Comparison of ENCODE assay signal across 9 cellular contexts in genomic region chr7:107889992-107890391, GRCh38. TPM values are rescaled to one million over a fixed set of nuclear protein-coding genes. Genes with fewer than 3 reads are reported as not detected.
A peak's percentile ranks its signal among the peaks of the same experiment; 100 is the strongest.
DNase-seq lines count a peak whose midpoint lies in the region; ATAC-seq and TF ChIP-seq lines count a peak whose summit lies in the region.
"Had no signal": no experiment of that assay in that cellular context is flagged by ENCODE, and none has a peak within 500 bp of the region (broad histone marks: within the 10 kb centered on the region; RNA-seq: fewer than 3 reads in every experiment).

No MANE protein-coding gene starts in this region.

- DNase-seq in right atrium auricular region (ENCODE audit: low spot score) (no peak), left cardiac atrium (no peak), aorta (no peak), cerebellar cortex (ENCODE audit: low spot score) (no peak), cortex of kidney (lab: John Stamatoyannopoulos, UW) (no peak), mesenteric fat pad (ENCODE audit: low spot score) (no peak)
- no peak for DNase-seq in activated naive CD4-positive, alpha-beta T cell treated with anti-CD3 and anti-CD28 coated beads, Interleukin-2, amount 50 U/mL, for 72 hours (ENCODE audit: low spot score in 2 of 2)
- DNase-seq in natural killer cell treated with Interleukin-12 subunit alpha and Interleukin-12 subunit beta and Interleukin-15 and Interleukin-18, amount 100 ng/mL, for 72 hours (ENCODE audit: low spot score) = no peak
- DNase-seq: COR-L47 had no signal

- peaks cover 4 to 7% of the 10 kb centered on the region in 2 donors for H3K27me3 Mint-ChIP-seq in natural killer cell treated with Interleukin-12 subunit alpha and Interleukin-12 subunit beta and Interleukin-15 and Interleukin-18, amount 100 ng/mL, for 72 hours

- peaks cover 13 to 19% of the 10 kb centered on the region in 2 donors for H3K36me3 Mint-ChIP-seq in activated naive CD4-positive, alpha-beta T cell treated with anti-CD3 and anti-CD28 coated beads, Interleukin-2, amount 50 U/mL, for 72 hours
- peaks cover 12% of the 10 kb centered on the region for H3K36me3 Mint-ChIP-seq in natural killer cell treated with Interleukin-12 subunit alpha and Interleukin-12 subunit beta and Interleukin-15 and Interleukin-18, amount 100 ng/mL, for 72 hours

- H3K4me3 ChIP-seq in right atrium auricular region (peak overlapping the region in 1 of 2 donors; percentile 80), aorta (ENCODE audit: low read length in 2 of 2) (peak overlapping the region; percentile 51 to 80)

- no peaks in the 10 kb centered on the region for H3K9me3 Mint-ChIP-seq in activated naive CD4-positive, alpha-beta T cell treated with anti-CD3 and anti-CD28 coated beads, Interleukin-2, amount 50 U/mL, for 72 hours
- H3K9me3 Mint-ChIP-seq in natural killer cell treated with Interleukin-12 subunit alpha and Interleukin-12 subunit beta and Interleukin-15 and Interleukin-18, amount 100 ng/mL, for 72 hours = no peaks in the 10 kb centered on the region

- H3K4me1 Mint-ChIP-seq in natural killer cell treated with Interleukin-12 subunit alpha and Interleukin-12 subunit beta and Interleukin-15 and Interleukin-18, amount 100 ng/mL, for 72 hours (ENCODE audit: low read depth in 2 of 2) = peaks cover 26 to 33% of the 10 kb centered on the region in 2 donors

- peak overlapping the region; percentile 100 for H3K4me3 Mint-ChIP-seq in natural killer cell treated with Interleukin-12 subunit alpha and Interleukin-12 subunit beta and Interleukin-15 and Interleukin-18, amount 100 ng/mL, for 72 hours

- intact Hi-C loops in left cardiac atrium (cut with DNase I) = no loop called here
- intact Hi-C loops in aorta (cut with DNase I) = loop anchor here in 1 of 2 donors (5.0 kb wide), 1 partner anchor 112 kb away; the partner anchor contains the start of gene LAMB1

- no peaks in the 10 kb centered on the region for H3K27me3 ChIP-seq in right atrium auricular region
- H3K27me3 ChIP-seq in aorta (ENCODE audit: control insufficient read depth in 1 of 2, insufficient read depth in 2 of 2, low read length in 1 of 2) = no peaks in the 10 kb centered on the region

- no peaks in the 10 kb centered on the region for H3K9me3 ChIP-seq in right atrium auricular region
- no peaks in the 10 kb centered on the region for H3K9me3 ChIP-seq in aorta (ENCODE audit: control insufficient read depth, low read length)

- 65 to 72% methylated on average over 3 of the region's 3 CpGs for WGBS in aorta, 2 donors

- H3K27ac ChIP-seq in right atrium auricular region (peak overlapping the region; percentile 92 to 99), aorta (ENCODE audit: low read depth in 1 of 2, low read length in 2 of 2) (peak overlapping the region in 1 of 2 donors; percentile 11)

- TF ChIP-seq CTCF in right atrium auricular region (IDR thresholded peaks at IDR 0.05) = no peak

- peak overlapping the region; percentile 95 to 99 for H3K27ac Mint-ChIP-seq in activated naive CD4-positive, alpha-beta T cell treated with anti-CD3 and anti-CD28 coated beads, Interleukin-2, amount 50 U/mL, for 72 hours
- peak overlapping the region; percentile 93 to 99 for H3K27ac Mint-ChIP-seq in natural killer cell treated with Interleukin-12 subunit alpha and Interleukin-12 subunit beta and Interleukin-15 and Interleukin-18, amount 100 ng/mL, for 72 hours

- ATAC-seq in left cardiac atrium (no peak), aorta (ENCODE audit: low FRiP score) (no peak)
- ATAC-seq in activated naive CD4-positive, alpha-beta T cell treated with anti-CD3 and anti-CD28 coated beads, Interleukin-2, amount 50 U/mL, for 72 hours = no peak
- no peak for ATAC-seq in natural killer cell treated with Interleukin-12 subunit alpha and Interleukin-12 subunit beta and Interleukin-15 and Interleukin-18, amount 100 ng/mL, for 72 hours

- H3K4me1 ChIP-seq in right atrium auricular region = peaks cover 0 to 30% of the 10 kb centered on the region in 2 donors
- H3K4me1 ChIP-seq in aorta (ENCODE audit: control insufficient read depth in 1 of 2, insufficient read depth in 2 of 2, low read length in 2 of 2) = peaks cover 0 to 3% of the 10 kb centered on the region in 2 donors

- H3K36me3 ChIP-seq in right atrium auricular region (no peaks in the 10 kb centered on the region), aorta (ENCODE audit: control insufficient read depth in 1 of 2, insufficient read depth in 2 of 2, low read length in 1 of 2) (no peaks in the 10 kb centered on the region)

RNA-seq across cellular contexts. Expression of gene DLD, which starts 1.0 kb away (rescaled TPM):
- total RNA-seq in right atrium auricular region (100 to 1,000 TPM in 1 of 2 donors, 10 to 100 TPM in 1; 52.9 to 153 TPM), left cardiac atrium (100 to 1,000 TPM; 159 to 179 TPM), aorta (10 to 100 TPM; 53.5 to 54.0 TPM), mesenteric fat pad (107 TPM)
- total RNA-seq in activated naive CD4-positive, alpha-beta T cell treated with anti-CD3 and anti-CD28 coated beads, Interleukin-2, amount 50 U/mL, for 72 hours = 10 to 100 TPM; 82.8 to 96.5 TPM
- total RNA-seq in natural killer cell treated with Interleukin-12 subunit alpha and Interleukin-12 subunit beta and Interleukin-15 and Interleukin-18, amount 100 ng/mL, for 72 hours = 10 to 100 TPM; 67.7 to 85.5 TPM
- 10 to 100 TPM; 48.8 to 69.4 TPM for polyA plus RNA-seq in aorta
